Comparison of ENCODE assay signal across 23 cellular contexts in the genomic region with DNA sequence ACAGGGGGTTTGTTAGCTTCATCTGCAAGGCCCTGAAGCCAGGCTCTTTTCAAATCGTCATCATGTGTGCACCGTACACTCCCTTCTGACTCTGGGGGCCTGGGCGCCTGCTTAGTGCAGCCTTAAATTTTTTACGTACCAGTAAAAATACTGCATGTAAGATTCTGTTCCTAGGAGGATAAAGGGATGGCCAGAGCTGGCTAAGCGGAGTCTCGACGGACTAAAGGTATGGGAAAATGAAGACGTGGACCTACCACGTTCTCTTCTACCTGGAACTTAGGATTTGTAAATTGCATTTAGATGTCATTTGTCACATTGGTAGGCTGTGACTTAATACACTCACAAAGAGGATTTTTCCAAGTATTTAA.
DNase-seq lines count a peak whose midpoint lies in the region; FAIRE-seq and TF ChIP-seq lines count a peak whose summit lies in the region.
"Had no signal": no experiment of that assay in that cellular context is flagged by ENCODE, and none has a peak within 500 bp of the region (broad histone marks: within the 10 kb centered on the region; RNA-seq: fewer than 3 reads in every experiment).

No MANE protein-coding gene starts in this region.

- peaks cover 14% of the 10 kb centered on the region for H3K27me3 Mint-ChIP-seq in astrocyte (ENCODE audit: low read depth, unreplicated experiment)
- H3K27me3 Mint-ChIP-seq in neural progenitor cell (ENCODE audit: insufficient read depth, low read depth): peaks cover 19% of the 10 kb centered on the region

- H2AFZ ChIP-seq in astrocyte (ENCODE audit: low read depth, low read length) (no peak overlapping the region), neural progenitor cell (replicated peaks) (no peak overlapping the region)

- H4K20me1 ChIP-seq in BLaER1 (peaks cover 6% of the 10 kb centered on the region; the same call in 1 of the 2 replicates), astrocyte (ENCODE audit: insufficient read depth, low read length) (no peaks in the 10 kb centered on the region), neural progenitor cell (ENCODE audit: low read depth) (no peaks in the 10 kb centered on the region)

- H3K36me3 Mint-ChIP-seq in astrocyte (ENCODE audit: low read depth, unreplicated experiment) (no peaks in the 10 kb centered on the region), neural progenitor cell (peaks cover 3% of the 10 kb centered on the region)

- no peak for DNase-seq in astrocyte (ENCODE audit: low read depth)
- no peak for DNase-seq in neural progenitor cell (ENCODE audit: low spot score)
- no peak for DNase-seq in iPS-NIHi11 (ENCODE audit: low spot score)
- DNase-seq in OCI-M1 (lab: John Stamatoyannopoulos, UW): no peak
- DNase-seq in putamen (ENCODE audit: low spot score): no peak
- DNase-seq in middle frontal gyrus (ENCODE audit: extremely low spot score, low spot score): no peak
- DNase-seq: activated CD4-positive, alpha-beta T cell treated with anti-CD3 and anti-CD28 coated beads for 4 hours; activated CD8-positive, alpha-beta memory T cell treated with anti-CD3 and anti-CD28 coated beads for 24 hours; activated gamma-delta T cell treated with Interleukin-2 at 50 U/mL for 16 hours; activated T-cell treated with anti-CD3 and anti-CD28 coated beads, Interleukin-2, amount 50 U/mL, for 24 hours; EL; Kasumi-1; MV-4-11; NCI-H510A treated with DMSO at 0.1 percent for 48 hours; T-helper 2 cell had no signal

- H3K27ac Mint-ChIP-seq in astrocyte (ENCODE audit: unreplicated experiment) (no peak overlapping the region), neural progenitor cell (peak overlapping the region; percentile 96)
- H3K27ac Mint-ChIP-seq: activated T-cell treated with anti-CD3 and anti-CD28 coated beads, Interleukin-2, amount 50 U/mL, for 24 hours had no signal

- FAIRE-seq in astrocyte (lab: Jason Lieb, UNC): no peak
- FAIRE-seq: colon, D721Med, small intestine, urothelium cell line had no signal

- no peaks in the 10 kb centered on the region for H3K36me3 ChIP-seq in BLaER1
- no peaks in the 10 kb centered on the region for H3K36me3 ChIP-seq in astrocyte (ENCODE audit: insufficient read depth, low read length)
- no peaks in the 10 kb centered on the region for H3K36me3 ChIP-seq in iPS-20b (ENCODE audit: insufficient read depth, low read depth, low read length)
- H3K36me3 ChIP-seq in neural progenitor cell: no peaks in the 10 kb centered on the region
- H3K36me3 ChIP-seq: gastroesophageal sphincter had no signal

- TF ChIP-seq CTCF in astrocyte (IDR thresholded peaks at IDR 0.05; ENCODE audit: insufficient read depth, low read depth, low read length) (no peak), neural progenitor cell (IDR thresholded peaks at IDR 0.05) (no peak)

- H3K9ac ChIP-seq in BLaER1: no peak overlapping the region
- H3K9ac ChIP-seq in astrocyte (ENCODE audit: low read length): no peak overlapping the region
- peak overlapping the region; percentile 55; the same call in 1 of the 2 replicates for H3K9ac ChIP-seq in iPS-20b (ENCODE audit: low read depth, low read length)
- H3K9ac ChIP-seq in neural progenitor cell: no peak overlapping the region

- H3K9me3 Mint-ChIP-seq in astrocyte (ENCODE audit: unreplicated experiment) (peaks cover 8% of the 10 kb centered on the region), neural progenitor cell (peaks cover 11% of the 10 kb centered on the region)

- no peak overlapping the region for H3K27ac ChIP-seq in BLaER1
- no peak overlapping the region for H3K27ac ChIP-seq in astrocyte (ENCODE audit: low read depth, low read length)
- H3K27ac ChIP-seq in iPS-20b (ENCODE audit: low read length): no peak overlapping the region
- H3K27ac ChIP-seq in neural progenitor cell: no peak overlapping the region

- H3K79me2 ChIP-seq in astrocyte (ENCODE audit: insufficient read depth, low read length) (no peaks in the 10 kb centered on the region), neural progenitor cell (ENCODE audit: low read depth) (no peaks in the 10 kb centered on the region)

- H3K4me3 ChIP-seq in BLaER1: peak overlapping the region; percentile 61; the same call in 1 of the 2 replicates
- H3K4me3 ChIP-seq in astrocyte (ENCODE audit: insufficient read depth, low read depth, low read length): no peak overlapping the region
- H3K4me3 ChIP-seq in iPS-20b (ENCODE audit: low read length): peak overlapping the region; percentile 71; the same call in 1 of the 2 replicates
- peak overlapping the region; percentile 64 for H3K4me3 ChIP-seq in neural progenitor cell
- H3K4me3 ChIP-seq: body of pancreas had no signal

- peaks cover 72% of the 10 kb centered on the region for H3K4me1 ChIP-seq in BLaER1
- H3K4me1 ChIP-seq in astrocyte (ENCODE audit: insufficient read depth, low read length): peaks cover 14% of the 10 kb centered on the region
- peaks cover 15% of the 10 kb centered on the region; the same call in 1 of the 2 replicates for H3K4me1 ChIP-seq in iPS-20b (ENCODE audit: insufficient read depth, low read length)
- peaks cover 42% of the 10 kb centered on the region for H3K4me1 ChIP-seq in neural progenitor cell

- peak overlapping the region; percentile 73 for H3K4me3 Mint-ChIP-seq in astrocyte (ENCODE audit: unreplicated experiment)
- H3K4me3 Mint-ChIP-seq in neural progenitor cell: peak overlapping the region; percentile 86
- H3K4me3 Mint-ChIP-seq: activated T-cell treated with anti-CD3 and anti-CD28 coated beads, Interleukin-2, amount 50 U/mL, for 24 hours had no signal

- H3K4me2 ChIP-seq in BLaER1 (peak overlapping the region; percentile 98), astrocyte (ENCODE audit: low read length) (peak overlapping the region; percentile 87), neural progenitor cell (peak overlapping the region; percentile 87)

- H3K9me3 ChIP-seq in BLaER1: peaks cover 18% of the 10 kb centered on the region
- peaks cover 2% of the 10 kb centered on the region for H3K9me3 ChIP-seq in astrocyte (ENCODE audit: insufficient read depth, low read depth, low read length)
- no peaks in the 10 kb centered on the region for H3K9me3 ChIP-seq in iPS-20b (ENCODE audit: insufficient read depth, low read depth, low read length)
- H3K9me3 ChIP-seq in neural progenitor cell (ENCODE audit: low read depth): no peaks in the 10 kb centered on the region
- H3K9me3 ChIP-seq: body of pancreas, gastroesophageal sphincter had no signal

- H3K4me1 Mint-ChIP-seq in astrocyte (ENCODE audit: low read depth, unreplicated experiment) (peaks cover 50% of the 10 kb centered on the region), neural progenitor cell (peaks cover 72% of the 10 kb centered on the region)

- H3K27me3 ChIP-seq in BLaER1: peaks cover 38% of the 10 kb centered on the region
- peaks cover 29% of the 10 kb centered on the region for H3K27me3 ChIP-seq in astrocyte (ENCODE audit: insufficient read depth, low read length)
- peaks cover 54% of the 10 kb centered on the region for H3K27me3 ChIP-seq in iPS-20b (ENCODE audit: insufficient read depth, low read length)
- no peaks in the 10 kb centered on the region for H3K27me3 ChIP-seq in neural progenitor cell
- H3K27me3 ChIP-seq: body of pancreas had no signal

- peaks cover 35% of the 10 kb centered on the region for H3F3A ChIP-seq in neural progenitor cell (ENCODE audit: low read depth)
